In genomic region chr3:51340311-51340829, GRCh38 we compare ENCODE assay signal across 1 cellular context.
A peak's percentile ranks its signal among the peaks of the same experiment; 100 is the strongest.
TF ChIP-seq lines count a peak whose summit lies in the region.

No MANE protein-coding gene starts in this region.

TF ChIP-seq in SK-N-SH, 30 proteins besides CTCF, POLR2A, EP300 and RAD21 (continued from another document):
- TF ChIP-seq CHD2 (IDR thresholded peaks at IDR 0.05; ENCODE audit: low read length, partially characterized antibody) (no peak), GABPA (IDR thresholded peaks at IDR 0.05; ENCODE audit: low read depth) (peak; percentile 48; the same call in 1 of the 2 replicates), FOXJ3 (CRISPR knock-in tag; IDR thresholded peaks at IDR 0.05) (no peak), JUND (IDR thresholded peaks at IDR 0.05) (peak; percentile 95), IRF3 (IDR thresholded peaks at IDR 0.05; ENCODE audit: low read depth, low read length) (no peak), GATA2 (CRISPR knock-in tag; IDR thresholded peaks at IDR 0.05) (no peak), NFIC (IDR thresholded peaks at IDR 0.05; ENCODE audit: borderline replicate concordance) (0 out of 2 replicates have a peak, but pooled peaks have one; percentile 34), FOXM1 (IDR thresholded peaks at IDR 0.05; ENCODE audit: low read depth) (no peak), USF2 (IDR thresholded peaks at IDR 0.05; ENCODE audit: borderline replicate concordance, low read depth, low read length) (no peak), TAF1 (IDR thresholded peaks at IDR 0.05; ENCODE audit: borderline replicate concordance, low read depth, low read length) (no peak), MAX (IDR thresholded peaks at IDR 0.05; ENCODE audit: low read depth) (0 out of 2 replicates have a peak, but pooled peaks have one; percentile 12), NRF1 (IDR thresholded peaks at IDR 0.05; ENCODE audit: low read depth, low read length) (no peak), TEAD4 (IDR thresholded peaks at IDR 0.05; ENCODE audit: borderline replicate concordance, insufficient read depth) (peak; percentile 81), YY1 (IDR thresholded peaks at IDR 0.05; ENCODE audit: low read depth) (peak; percentile 70; the same call in 1 of the 2 replicates), SMC3 (IDR thresholded peaks at IDR 0.05; ENCODE audit: low read depth, low read length) (no peak), SIN3A (IDR thresholded peaks at IDR 0.05; ENCODE audit: borderline replicate concordance, low read depth, low read length) (no peak), EZH2phosphoT487 (IDR thresholded peaks at IDR 0.05; ENCODE audit: borderline replicate concordance, low read depth) (no peak), FOSL2 (IDR thresholded peaks at IDR 0.05; ENCODE audit: borderline replicate concordance, low read depth) (peak; percentile 98)
